ENCODE assay signal across 25 cellular contexts in genomic region chr5:138159666-138160065, GRCh38. TPM values are rescaled to one million over a fixed set of nuclear protein-coding genes. Genes with fewer than 3 reads are reported as not detected.
DNase-seq lines count a peak whose midpoint lies in the region; ATAC-seq and TF ChIP-seq lines count a peak whose summit lies in the region.
"Had no signal": no experiment of that assay in that cellular context is flagged by ENCODE, and none has a peak within 500 bp of the region (broad histone marks: within the 10 kb centered on the region; RNA-seq: fewer than 3 reads in every experiment).

No MANE protein-coding gene starts in this region.

- H3K9me3 Mint-ChIP-seq in activated CD4-positive, alpha-beta T cell treated with anti-CD3 and anti-CD28 coated beads for 36 hours (ENCODE audit: low read depth) = no peaks in the 10 kb centered on the region
- no peaks in the 10 kb centered on the region for H3K9me3 Mint-ChIP-seq in CD14-positive monocyte
- no peaks in the 10 kb centered on the region for H3K9me3 Mint-ChIP-seq in activated naive CD8-positive, alpha-beta T cell treated with anti-CD3 and anti-CD28 coated beads for 36 hours
- H3K9me3 Mint-ChIP-seq: CD4-positive, alpha-beta T cell had no signal

- TF ChIP-seq CTCF in CD14-positive monocyte (IDR thresholded peaks at IDR 0.05) = no peak

- peak overlapping the region; percentile 5 for H3K27ac Mint-ChIP-seq in activated CD4-positive, alpha-beta T cell treated with anti-CD3 and anti-CD28 coated beads for 36 hours
- H3K27ac Mint-ChIP-seq in CD14-positive monocyte = no peak overlapping the region
- no peak overlapping the region for H3K27ac Mint-ChIP-seq in activated naive CD8-positive, alpha-beta T cell treated with anti-CD3 and anti-CD28 coated beads for 36 hours
- H3K27ac Mint-ChIP-seq: CD4-positive, alpha-beta T cell had no signal

- H3K4me3 Mint-ChIP-seq in activated CD4-positive, alpha-beta T cell treated with anti-CD3 and anti-CD28 coated beads for 36 hours = no peak overlapping the region
- H3K4me3 Mint-ChIP-seq in CD14-positive monocyte = no peak overlapping the region
- no peak overlapping the region for H3K4me3 Mint-ChIP-seq in activated naive CD8-positive, alpha-beta T cell treated with anti-CD3 and anti-CD28 coated beads for 36 hours
- H3K4me3 Mint-ChIP-seq: CD4-positive, alpha-beta T cell had no signal

- POLR2A ChIA-PET in activated CD4-positive, alpha-beta T cell treated with anti-CD3 and anti-CD28 coated beads for 36 hours (lab: Charles Lee) = no interaction called here

- no peaks in the 10 kb centered on the region for H3K27me3 Mint-ChIP-seq in activated CD4-positive, alpha-beta T cell treated with anti-CD3 and anti-CD28 coated beads for 36 hours
- H3K27me3 Mint-ChIP-seq in CD14-positive monocyte (ENCODE audit: low read depth in 3 of 3) = no peaks in the 10 kb centered on the region
- H3K27me3 Mint-ChIP-seq in activated naive CD8-positive, alpha-beta T cell treated with anti-CD3 and anti-CD28 coated beads for 36 hours = no peaks in the 10 kb centered on the region
- H3K27me3 Mint-ChIP-seq: CD4-positive, alpha-beta T cell had no signal

- intact Hi-C loops in activated CD4-positive, alpha-beta T cell treated with anti-CD3 and anti-CD28 coated beads for 36 hours (cut with DNase I, micrococcal nuclease) = no loop called here
- intact Hi-C loops in CD14-positive monocyte (cut with micrococcal nuclease) = no loop called here
- intact Hi-C loops in cardiac septum (cut with DNase I) = no loop called here

- no peak for ATAC-seq in activated CD4-positive, alpha-beta T cell treated with anti-CD3 and anti-CD28 coated beads for 36 hours
- ATAC-seq: K562, Panc1 had no signal

- no peaks in the 10 kb centered on the region for H3K4me1 Mint-ChIP-seq in activated CD4-positive, alpha-beta T cell treated with anti-CD3 and anti-CD28 coated beads for 36 hours
- H3K4me1 Mint-ChIP-seq in CD14-positive monocyte = no peaks in the 10 kb centered on the region
- H3K4me1 Mint-ChIP-seq in activated naive CD8-positive, alpha-beta T cell treated with anti-CD3 and anti-CD28 coated beads for 36 hours = peaks cover 2% of the 10 kb centered on the region

- CTCF ChIA-PET in activated CD4-positive, alpha-beta T cell treated with anti-CD3 and anti-CD28 coated beads for 36 hours (lab: Charles Lee) = no interaction called here

- peaks cover 61% of the 10 kb centered on the region for H3K36me3 Mint-ChIP-seq in activated CD4-positive, alpha-beta T cell treated with anti-CD3 and anti-CD28 coated beads for 36 hours (ENCODE audit: low read depth)
- H3K36me3 Mint-ChIP-seq in CD14-positive monocyte = peaks cover 78 to 91% of the 10 kb centered on the region in 2 donors
- H3K36me3 Mint-ChIP-seq in activated naive CD8-positive, alpha-beta T cell treated with anti-CD3 and anti-CD28 coated beads for 36 hours = peaks cover 25% of the 10 kb centered on the region

- no peak for DNase-seq in activated CD4-positive, alpha-beta T cell treated with anti-CD3 and anti-CD28 coated beads for 36 hours
- DNase-seq in activated CD4-positive, alpha-beta T cell treated with anti-CD3 and anti-CD28 coated beads for 1 hour = no peak
- DNase-seq in epidermal melanocyte (ENCODE audit: insufficient read length, low spot score) (peak; percentile 57), midbrain (lab: John Stamatoyannopoulos, UW) (peak; percentile 44), NCI-H1436 treated with DMSO at 0.1 percent for 48 hours (lab: John Stamatoyannopoulos, UW) (no peak), CD14-positive monocyte (ENCODE audit: low spot score) (no peak), cardiac septum (ENCODE audit: low spot score) (no peak)
- DNase-seq in activated naive CD8-positive, alpha-beta T cell treated with anti-CD3 and anti-CD28 coated beads for 36 hours = no peak
- DNase-seq: ACHN; CD4-positive, alpha-beta T cell; COR-L47; GM23248; H7; MV-4-11; NCI-H1105 treated with DMSO at 0.1 percent for 48 hours; NCI-H1694; NCI-H2029 treated with DMSO at 0.1 percent for 48 hours; NCI-H2227 treated with DMSO at 0.1 percent for 48 hours; NCI-H510A; NCI-H69; SHP77 had no signal

RNA-seq across cellular contexts. Expression of gene BRD8, which starts 18.8 kb away (rescaled TPM):
- 10 to 100 TPM; 60.7 to 61.4 TPM for total RNA-seq in activated CD4-positive, alpha-beta T cell treated with anti-CD3 and anti-CD28 coated beads for 36 hours
- 10 to 100 TPM in 1 of 2 donors, 1 to 10 TPM in 1; 9.8 to 17.6 TPM for polyA plus RNA-seq in CD14-positive monocyte
- total RNA-seq in activated naive CD8-positive, alpha-beta T cell treated with anti-CD3 and anti-CD28 coated beads for 36 hours = 10 to 100 TPM; 51.5 to 58.8 TPM
- 31.9 TPM for total RNA-seq in cardiac septum

RNA-seq across cellular contexts. Expression of gene KIF20A, which starts 19.2 kb away (rescaled TPM):
- total RNA-seq in activated CD4-positive, alpha-beta T cell treated with anti-CD3 and anti-CD28 coated beads for 36 hours = 10 to 100 TPM; 66.6 to 76.3 TPM
- not detected for polyA plus RNA-seq in CD14-positive monocyte
- total RNA-seq in activated naive CD8-positive, alpha-beta T cell treated with anti-CD3 and anti-CD28 coated beads for 36 hours = 10 to 100 TPM; 57.2 to 59.1 TPM
- 0.16 TPM for total RNA-seq in cardiac septum
- total RNA-seq: CD4-positive, alpha-beta T cell had no signal

RNA-seq across cellular contexts. Expression of gene NME5, which starts 20.4 kb away (rescaled TPM):
- not detected for total RNA-seq in activated CD4-positive, alpha-beta T cell treated with anti-CD3 and anti-CD28 coated beads for 36 hours
- polyA plus RNA-seq in CD14-positive monocyte = not detected
- not detected for total RNA-seq in activated naive CD8-positive, alpha-beta T cell treated with anti-CD3 and anti-CD28 coated beads for 36 hours
- total RNA-seq in cardiac septum = 2.0 TPM
- total RNA-seq: CD4-positive, alpha-beta T cell; GM23248; HT1080; K562; MCF 10A had no signal
- polyA plus RNA-seq: GM23248, K562 had no signal

RNA-seq across cellular contexts. Expression of gene CDC23, which starts 53.5 kb away (rescaled TPM):
- total RNA-seq in activated CD4-positive, alpha-beta T cell treated with anti-CD3 and anti-CD28 coated beads for 36 hours = 10 to 100 TPM; 34.0 to 38.1 TPM
- polyA plus RNA-seq in CD14-positive monocyte = 10 to 100 TPM; 12.8 to 15.9 TPM
- 10 to 100 TPM; 46.3 to 51.5 TPM for total RNA-seq in activated naive CD8-positive, alpha-beta T cell treated with anti-CD3 and anti-CD28 coated beads for 36 hours
- 17.9 TPM for total RNA-seq in cardiac septum

Comparison
In these comparisons a context has a peak if more than half of its experiments do, and no peak if none do; other contexts are left out.
1. DNase-seq: peak in epidermal melanocyte (single experiment) and midbrain (single experiment); none in activated CD4-positive, alpha-beta T cell treated with anti-CD3 and anti-CD28 coated beads for 36 hours (single experiment), activated CD4-positive, alpha-beta T cell treated with anti-CD3 and anti-CD28 coated beads for 1 hour (single experiment), NCI-H1436 treated with DMSO at 0.1 percent for 48 hours (single experiment), CD14-positive monocyte (single experiment), activated naive CD8-positive, alpha-beta T cell treated with anti-CD3 and anti-CD28 coated beads for 36 hours (single experiment) and cardiac septum (single experiment).
2. RNA of gene KIF20A, which starts 19.2 kb away (total RNA-seq): 66.6 to 76.3 TPM in activated CD4-positive, alpha-beta T cell treated with anti-CD3 and anti-CD28 coated beads for 36 hours and 57.2 to 59.1 TPM in activated naive CD8-positive, alpha-beta T cell treated with anti-CD3 and anti-CD28 coated beads for 36 hours; 0.16 TPM in cardiac septum (single experiment); every median in the first group is over 10 times any median in the second.